In genomic region chr11:5622802-5623201, GRCh38 we compare ENCODE assay signal across 1 cellular context.
TF ChIP-seq lines count a peak whose summit lies in the region.

No MANE protein-coding gene starts in this region.

TF ChIP-seq in HepG2, 621 proteins besides CTCF, POLR2A, EP300 and RAD21:
- TF ChIP-seq IRX3 (CRISPR knock-in tag; IDR thresholded peaks at IDR 0.05; ENCODE audit: borderline replicate concordance, low read depth) (no peak), RARA (CRISPR knock-in tag; IDR thresholded peaks at IDR 0.05) (peak; percentile 41; the same call in 1 of the 2 replicates), ETV5 (CRISPR knock-in tag; IDR thresholded peaks at IDR 0.05; ENCODE audit: borderline replicate concordance) (peak; percentile 41; the same call in 1 of the 2 replicates), ZNF362 (CRISPR knock-in tag; IDR thresholded peaks at IDR 0.05; ENCODE audit: borderline replicate concordance) (no peak), JUND (CRISPR knock-in tag; IDR thresholded peaks at IDR 0.05) (no peak), SIX1 (CRISPR knock-in tag; IDR thresholded peaks at IDR 0.05; ENCODE audit: borderline replicate concordance) (peak; percentile 52; the same call in 1 of the 2 replicates), PPARG (CRISPR knock-in tag; conservative IDR thresholded peaks at IDR 0.05) (0 out of 2 replicates have a peak, but pooled peaks have one; percentile 28)
